Comparison of ENCODE assay signal across 2 cellular contexts in the genomic region with DNA sequence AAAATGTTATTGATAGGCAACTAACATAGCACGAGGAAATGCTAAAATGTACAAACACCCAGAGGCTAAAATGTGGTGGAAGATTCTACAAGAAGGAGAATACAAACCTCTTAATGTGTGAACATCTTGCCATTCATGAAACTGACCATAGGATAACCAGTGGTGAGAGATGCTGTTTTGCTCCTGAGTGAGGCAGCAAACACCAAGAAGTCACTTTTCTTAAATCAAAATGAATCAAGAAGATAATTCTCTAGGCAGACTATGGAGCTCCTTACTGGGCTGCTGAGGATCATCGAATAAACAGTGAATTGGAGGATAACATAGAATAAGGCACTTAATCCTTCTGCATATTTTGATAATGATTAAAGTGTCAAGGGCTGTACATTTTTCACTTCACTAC.
TF ChIP-seq lines count a peak whose summit lies in the region.

No MANE protein-coding gene starts in this region.

TF ChIP-seq in H1, 55 proteins besides CTCF, POLR2A, EP300 and RAD21 (continued from another document):
- TF ChIP-seq, protein P1, sequence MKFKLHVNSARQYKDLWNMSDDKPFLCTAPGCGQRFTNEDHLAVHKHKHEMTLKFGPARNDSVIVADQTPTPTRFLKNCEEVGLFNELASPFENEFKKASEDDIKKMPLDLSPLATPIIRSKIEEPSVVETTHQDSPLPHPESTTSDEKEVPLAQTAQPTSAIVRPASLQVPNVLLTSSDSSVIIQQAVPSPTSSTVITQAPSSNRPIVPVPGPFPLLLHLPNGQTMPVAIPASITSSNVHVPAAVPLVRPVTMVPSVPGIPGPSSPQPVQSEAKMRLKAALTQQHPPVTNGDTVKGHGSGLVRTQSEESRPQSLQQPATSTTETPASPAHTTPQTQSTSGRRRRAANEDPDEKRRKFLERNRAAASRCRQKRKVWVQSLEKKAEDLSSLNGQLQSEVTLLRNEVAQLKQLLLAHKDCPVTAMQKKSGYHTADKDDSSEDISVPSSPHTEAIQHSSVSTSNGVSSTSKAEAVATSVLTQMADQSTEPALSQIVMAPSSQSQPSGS (IDR thresholded peaks at IDR 0.05; ENCODE audit: low read length), result no peak
- no peak for TF ChIP-seq GABPA (IDR thresholded peaks at IDR 0.05; ENCODE audit: borderline replicate concordance, insufficient read depth, low read length)
- no peak for TF ChIP-seq BCL11A (IDR thresholded peaks at IDR 0.05; ENCODE audit: low read depth in 2 of 2, low read length in 2 of 2)
- no peak for TF ChIP-seq TAF7 (optimal IDR thresholded peaks at IDR 0.05; ENCODE audit: borderline replicate concordance, low read depth, low read length)
- TF ChIP-seq CHD1 (IDR thresholded peaks at IDR 0.05; ENCODE audit: low read depth, low read length), result no peak
- no peak for TF ChIP-seq KDM4A (IDR thresholded peaks at IDR 0.05; ENCODE audit: low read depth, low read length, severe bottlenecking)
- TF ChIP-seq CTBP2 (IDR thresholded peaks at IDR 0.05; ENCODE audit: borderline replicate concordance, insufficient read depth, insufficient read length, low read length), result no peak
- TF ChIP-seq CEBPB (IDR thresholded peaks at IDR 0.05; ENCODE audit: low read depth, low read length), result no peak
TF ChIP-seq in H1: peak in this region for 0.

TF ChIP-seq in neural cell, 6 proteins besides CTCF, POLR2A, EP300 and RAD21 (continued from another document):
- TF ChIP-seq EZH2 (IDR thresholded peaks at IDR 0.05; ENCODE audit: borderline replicate concordance, insufficient read depth, low read length, poor library complexity, severe bottlenecking), result no peak
- no peak for TF ChIP-seq MXI1 (conservative IDR thresholded peaks at IDR 0.05; ENCODE audit: poor library complexity, severe bottlenecking)
- TF ChIP-seq, protein P2, sequence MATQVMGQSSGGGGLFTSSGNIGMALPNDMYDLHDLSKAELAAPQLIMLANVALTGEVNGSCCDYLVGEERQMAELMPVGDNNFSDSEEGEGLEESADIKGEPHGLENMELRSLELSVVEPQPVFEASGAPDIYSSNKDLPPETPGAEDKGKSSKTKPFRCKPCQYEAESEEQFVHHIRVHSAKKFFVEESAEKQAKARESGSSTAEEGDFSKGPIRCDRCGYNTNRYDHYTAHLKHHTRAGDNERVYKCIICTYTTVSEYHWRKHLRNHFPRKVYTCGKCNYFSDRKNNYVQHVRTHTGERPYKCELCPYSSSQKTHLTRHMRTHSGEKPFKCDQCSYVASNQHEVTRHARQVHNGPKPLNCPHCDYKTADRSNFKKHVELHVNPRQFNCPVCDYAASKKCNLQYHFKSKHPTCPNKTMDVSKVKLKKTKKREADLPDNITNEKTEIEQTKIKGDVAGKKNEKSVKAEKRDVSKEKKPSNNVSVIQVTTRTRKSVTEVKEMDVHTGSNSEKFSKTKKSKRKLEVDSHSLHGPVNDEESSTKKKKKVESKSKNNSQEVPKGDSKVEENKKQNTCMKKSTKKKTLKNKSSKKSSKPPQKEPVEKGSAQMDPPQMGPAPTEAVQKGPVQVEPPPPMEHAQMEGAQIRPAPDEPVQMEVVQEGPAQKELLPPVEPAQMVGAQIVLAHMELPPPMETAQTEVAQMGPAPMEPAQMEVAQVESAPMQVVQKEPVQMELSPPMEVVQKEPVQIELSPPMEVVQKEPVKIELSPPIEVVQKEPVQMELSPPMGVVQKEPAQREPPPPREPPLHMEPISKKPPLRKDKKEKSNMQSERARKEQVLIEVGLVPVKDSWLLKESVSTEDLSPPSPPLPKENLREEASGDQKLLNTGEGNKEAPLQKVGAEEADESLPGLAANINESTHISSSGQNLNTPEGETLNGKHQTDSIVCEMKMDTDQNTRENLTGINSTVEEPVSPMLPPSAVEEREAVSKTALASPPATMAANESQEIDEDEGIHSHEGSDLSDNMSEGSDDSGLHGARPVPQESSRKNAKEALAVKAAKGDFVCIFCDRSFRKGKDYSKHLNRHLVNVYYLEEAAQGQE (IDR thresholded peaks at IDR 0.05; ENCODE audit: borderline replicate concordance), result no peak
- TF ChIP-seq POLR2AphosphoS5 (IDR thresholded peaks at IDR 0.05), result no peak
- TF ChIP-seq TAF1 (IDR thresholded peaks at IDR 0.05; ENCODE audit: low read depth), result no peak
TF ChIP-seq in neural cell: peak in this region for 1.
